8 cellular contexts compared by ENCODE assay signal in genomic region chr21:42513151-42513984, GRCh38. TPM values are rescaled to one million over a fixed set of nuclear protein-coding genes. Genes with fewer than 3 reads are reported as not detected.
DNase-seq lines count a peak whose midpoint lies in the region; ATAC-seq, FAIRE-seq and TF ChIP-seq lines count a peak whose summit lies in the region.

Gene SLC37A1 (plus strand): TSS chr21:42513852. CDS start chr21:42518455, 4,603 bp downstream.

- H3K4me1 Mint-ChIP-seq in activated T-cell treated with anti-CD3 and anti-CD28 coated beads, Interleukin-2, amount 50 U/mL, for 72 hours (ENCODE audit: low read depth): peaks cover 30% of the 10 kb centered on the region

- peak within 1 kb of the TSS; percentile 62 for H3K4me3 ChIP-seq in Jurkat, Clone E6-1 (ENCODE audit: low read length)

- no peak for DNase-seq in Jurkat, Clone E6-1 (ENCODE audit: low read depth, low spot score)
- peak; percentile 48 to 68 for DNase-seq in activated T-cell treated with anti-CD3 and anti-CD28 coated beads, Interleukin-2, amount 50 U/mL, for 72 hours
- DNase-seq in frontal cortex (ENCODE audit: low spot score in 2 of 2) (peak; percentile 46), omental fat pad (ENCODE audit: low spot score) (no peak), amniotic stem cell (lab: John Stamatoyannopoulos, UW) (no peak), NCI-H510A (lab: John Stamatoyannopoulos, UW) (no peak)

- H3K27ac Mint-ChIP-seq in activated T-cell treated with anti-CD3 and anti-CD28 coated beads, Interleukin-2, amount 50 U/mL, for 72 hours: peak within 1 kb of the TSS; percentile 79

- FAIRE-seq in frontal cortex (lab: Jason Lieb, UNC): no peak

- H3K27me3 Mint-ChIP-seq in activated T-cell treated with anti-CD3 and anti-CD28 coated beads, Interleukin-2, amount 50 U/mL, for 72 hours (ENCODE audit: low read depth): no peaks in the 10 kb centered on the region

- H3K36me3 Mint-ChIP-seq in activated T-cell treated with anti-CD3 and anti-CD28 coated beads, Interleukin-2, amount 50 U/mL, for 72 hours (ENCODE audit: insufficient read depth in 2 of 2): peaks cover 1 to 3% of the 10 kb centered on the region in 2 donors

- ATAC-seq in GM19324 (IDR thresholded peaks at IDR 0.05; ENCODE audit: low FRiP score, unreplicated experiment) (peak; percentile 50), omental fat pad (ENCODE audit: low FRiP score) (peak; percentile 69)
- peak; percentile 86 for ATAC-seq in activated T-cell treated with anti-CD3 and anti-CD28 coated beads, Interleukin-2, amount 50 U/mL, for 72 hours (replicated peaks in 1 of 2)

- peak within 1 kb of the TSS; percentile 62 for H3K27ac ChIP-seq in C4-2B

- H3K4me3 Mint-ChIP-seq in activated T-cell treated with anti-CD3 and anti-CD28 coated beads, Interleukin-2, amount 50 U/mL, for 72 hours: peak within 1 kb of the TSS; percentile 83 to 91

- TF ChIP-seq CTCF in C4-2B (conservative IDR thresholded peaks at IDR 0.05) (no peak; the same call in 1 of the 2 replicates), omental fat pad (IDR thresholded peaks at IDR 0.05) (no peak)

- H3K9me3 Mint-ChIP-seq in activated T-cell treated with anti-CD3 and anti-CD28 coated beads, Interleukin-2, amount 50 U/mL, for 72 hours: no peaks in the 10 kb centered on the region

RNA-seq across cellular contexts. Expression of gene SLC37A1, which starts in this region (rescaled TPM):
- 13.1 TPM for polyA plus RNA-seq in Jurkat, Clone E6-1 (2012; ENCODE audit: insufficient read depth, insufficient read length)
- 10 to 100 TPM; 27.5 to 37.6 TPM for total RNA-seq in activated T-cell treated with anti-CD3 and anti-CD28 coated beads, Interleukin-2, amount 50 U/mL, for 72 hours
- total RNA-seq in frontal cortex (32.2 TPM), omental fat pad (10 to 100 TPM in 1 of 4 donors, 1 to 10 TPM in 3; 4.6 to 11.0 (median 6.0) TPM)

Comparison
In these comparisons a context has a peak if more than half of its experiments do, and no peak if none do; other contexts are left out.
1. DNase-seq: peak in activated T-cell treated with anti-CD3 and anti-CD28 coated beads, Interleukin-2, amount 50 U/mL, for 72 hours (2 of 2) and frontal cortex (2 of 2); none in Jurkat, Clone E6-1 (single experiment), omental fat pad (single experiment), amniotic stem cell (single experiment) and NCI-H510A (single experiment).
2. Peak in every context shown above with its lines, with median percentiles within 50 percentile points of each other: ATAC-seq.